Comparison of ENCODE assay signal across 8 cellular contexts in the genomic region with DNA sequence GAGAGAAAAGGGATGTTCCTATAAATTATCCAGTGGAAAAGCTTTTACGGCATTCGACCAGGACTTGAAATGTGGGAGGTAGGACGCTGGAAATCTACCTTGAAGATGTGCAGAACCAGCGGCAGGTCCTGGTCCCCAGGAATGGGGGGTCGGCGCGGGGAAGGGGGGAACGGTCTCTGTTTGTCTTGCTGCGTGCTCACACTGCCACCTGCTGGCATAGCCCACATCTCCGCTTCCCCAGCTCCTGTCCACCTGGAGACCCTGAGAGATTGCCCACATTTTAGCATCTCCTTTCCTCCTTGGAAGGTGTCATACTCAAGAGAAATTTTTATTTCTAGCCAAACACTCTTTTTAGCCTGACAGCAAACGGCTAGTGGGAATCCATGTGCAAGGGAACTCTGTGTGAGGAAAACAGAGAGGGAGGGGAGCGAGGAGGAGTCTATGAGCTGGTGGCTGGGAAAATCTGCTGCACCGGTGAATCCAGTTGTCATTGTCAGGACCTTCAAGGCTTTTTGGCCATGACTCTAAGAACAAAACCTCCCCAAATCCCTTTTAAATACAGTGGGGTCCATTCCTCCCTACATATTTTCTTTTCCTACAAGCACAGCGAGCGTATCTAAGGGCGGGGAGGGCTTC.
DNase-seq lines count a peak whose midpoint lies in the region; ATAC-seq and TF ChIP-seq lines count a peak whose summit lies in the region.

No MANE protein-coding gene starts in this region.

- peak in 1 of 3 donors; percentile 45 for ATAC-seq in natural killer cell
- ATAC-seq in natural killer cell treated with Interleukin-12 subunit alpha and Interleukin-12 subunit beta and Interleukin-15 and Interleukin-18, amount 100 ng/mL, for 72 hours, result no peak
- no peak for ATAC-seq in GM18861 (IDR thresholded peaks at IDR 0.05; ENCODE audit: unreplicated experiment)

- H3K4me1 Mint-ChIP-seq in natural killer cell, result peaks cover 9 to 12% of the 10 kb centered on the region in 2 donors
- H3K4me1 Mint-ChIP-seq in natural killer cell treated with Interleukin-12 subunit alpha and Interleukin-12 subunit beta and Interleukin-15 and Interleukin-18, amount 100 ng/mL, for 72 hours (ENCODE audit: low read depth in 2 of 2), result peaks cover 5 to 9% of the 10 kb centered on the region in 2 donors

- H3K27me3 Mint-ChIP-seq in natural killer cell (ENCODE audit: low read depth in 2 of 2), result peaks cover 8 to 13% of the 10 kb centered on the region in 2 donors
- H3K27me3 Mint-ChIP-seq in natural killer cell treated with Interleukin-12 subunit alpha and Interleukin-12 subunit beta and Interleukin-15 and Interleukin-18, amount 100 ng/mL, for 72 hours, result peaks cover 10 to 17% of the 10 kb centered on the region in 2 donors

- no peak for DNase-seq in natural killer cell
- DNase-seq in natural killer cell treated with Interleukin-12 subunit alpha and Interleukin-12 subunit beta and Interleukin-15 and Interleukin-18, amount 100 ng/mL, for 72 hours (ENCODE audit: low spot score), result no peak
- peak; percentile 11 for DNase-seq in RPMI7951 (ENCODE audit: low read depth)
- peak; percentile 5 for DNase-seq in fibroblast of villous mesenchyme (ENCODE audit: low read depth)
- DNase-seq in posterior vena cava (ENCODE audit: low spot score), result peak; percentile 80
- DNase-seq in kidney tubule cell (ENCODE audit: low spot score), result no peak
- DNase-seq in SW480 (ENCODE audit: low spot score), result no peak

- H3K4me3 ChIP-seq in fibroblast of villous mesenchyme (ENCODE audit: low read depth, low read length), result no peak overlapping the region

- TF ChIP-seq CTCF in natural killer cell (IDR thresholded peaks at IDR 0.05) (peak; percentile 57), fibroblast of villous mesenchyme (IDR thresholded peaks at IDR 0.05; ENCODE audit: insufficient read depth, low read depth, low read length) (peak; percentile 63)

- H3K36me3 Mint-ChIP-seq in natural killer cell, result no peaks in the 10 kb centered on the region
- H3K36me3 Mint-ChIP-seq in natural killer cell treated with Interleukin-12 subunit alpha and Interleukin-12 subunit beta and Interleukin-15 and Interleukin-18, amount 100 ng/mL, for 72 hours, result no peaks in the 10 kb centered on the region

- no peak overlapping the region for H3K4me3 Mint-ChIP-seq in natural killer cell
- H3K4me3 Mint-ChIP-seq in natural killer cell treated with Interleukin-12 subunit alpha and Interleukin-12 subunit beta and Interleukin-15 and Interleukin-18, amount 100 ng/mL, for 72 hours, result no peak overlapping the region

- intact Hi-C loops in natural killer cell (cut with micrococcal nuclease), result loop anchor here (2.0 to 5.0 kb wide), 2 partner anchors 284 to 1787 kb away; no protein-coding TSS in a partner anchor
- intact Hi-C loops in posterior vena cava (cut with DNase I), result loop anchor here in 1 of 2 donors (10.0 kb wide), 2 partner anchors 284 to 1784 kb away; no protein-coding TSS in a partner anchor

- H3K9me3 Mint-ChIP-seq in natural killer cell, result no peaks in the 10 kb centered on the region
- no peaks in the 10 kb centered on the region for H3K9me3 Mint-ChIP-seq in natural killer cell treated with Interleukin-12 subunit alpha and Interleukin-12 subunit beta and Interleukin-15 and Interleukin-18, amount 100 ng/mL, for 72 hours

- no peak overlapping the region for H3K27ac Mint-ChIP-seq in natural killer cell
- H3K27ac Mint-ChIP-seq in natural killer cell treated with Interleukin-12 subunit alpha and Interleukin-12 subunit beta and Interleukin-15 and Interleukin-18, amount 100 ng/mL, for 72 hours, result no peak overlapping the region

Comparison
In these comparisons a context has a peak if more than half of its experiments do, and no peak if none do; other contexts are left out.
1. DNase-seq: peak in RPMI7951 (single experiment), fibroblast of villous mesenchyme (single experiment) and posterior vena cava (single experiment); none in natural killer cell (single experiment), natural killer cell treated with Interleukin-12 subunit alpha and Interleukin-12 subunit beta and Interleukin-15 and Interleukin-18, amount 100 ng/mL, for 72 hours (single experiment), kidney tubule cell (single experiment) and SW480 (single experiment).